ENCODE assay signal across 8 cellular contexts in the genomic region with DNA sequence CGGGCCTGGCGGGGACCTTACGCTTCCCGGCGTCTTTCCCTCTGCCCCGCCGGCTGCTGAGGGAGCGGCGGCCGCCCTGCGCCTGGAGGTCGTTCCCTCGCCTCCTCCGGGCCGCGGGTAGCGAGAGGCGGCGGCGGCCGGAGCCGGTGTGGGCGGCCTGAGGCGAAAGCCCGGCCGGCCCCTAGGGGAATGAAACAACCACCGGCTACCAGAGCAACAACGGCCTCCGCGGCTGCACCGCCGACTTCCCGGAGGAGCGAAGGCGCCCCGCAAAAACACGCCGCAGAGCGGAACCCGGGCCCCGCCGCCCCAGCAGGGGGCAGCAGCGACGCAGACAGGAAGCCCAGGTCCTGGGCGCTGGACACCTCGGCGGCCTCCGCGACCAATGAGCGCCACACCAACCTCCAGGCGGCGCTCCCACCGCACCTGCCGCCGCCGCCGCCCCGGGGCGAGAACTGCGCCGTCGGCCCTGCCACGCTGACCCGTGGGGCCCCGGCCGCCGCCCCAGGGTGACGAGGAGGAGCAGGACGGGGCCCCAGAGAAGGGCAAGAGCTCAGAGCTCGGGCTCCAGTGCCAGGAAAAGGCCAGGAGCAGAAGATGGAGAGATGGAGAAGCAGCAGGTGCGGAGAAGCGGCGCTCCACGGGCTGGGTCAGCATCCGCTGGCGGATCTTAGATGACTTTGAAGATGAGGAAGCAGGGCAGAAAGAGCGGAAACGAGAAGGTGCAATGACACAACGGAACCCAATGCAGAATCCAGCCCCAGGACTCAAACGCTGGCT. TPM values are rescaled to one million over a fixed set of nuclear protein-coding genes. Genes with fewer than 3 reads are reported as not detected.
DNase-seq lines count a peak whose midpoint lies in the region; ATAC-seq and TF ChIP-seq lines count a peak whose summit lies in the region.

No MANE protein-coding gene starts in this region.

- ATAC-seq in GM18858 (IDR thresholded peaks at IDR 0.05; ENCODE audit: unreplicated experiment) (peak; percentile 92), HG03060 (IDR thresholded peaks at IDR 0.05; ENCODE audit: low read depth, unreplicated experiment) (peak; percentile 81), left lung (peak; percentile 97)
- ATAC-seq in activated CD4-positive, alpha-beta T cell treated with anti-CD3 and anti-CD28 coated beads for 36 hours: peak; percentile 96

- peaks cover 3% of the 10 kb centered on the region for H3K4me1 Mint-ChIP-seq in activated CD4-positive, alpha-beta T cell treated with anti-CD3 and anti-CD28 coated beads for 36 hours

- H3K36me3 Mint-ChIP-seq in activated CD4-positive, alpha-beta T cell treated with anti-CD3 and anti-CD28 coated beads for 36 hours (ENCODE audit: low read depth): no peaks in the 10 kb centered on the region

- H3K4me1 ChIP-seq in ACC112 (ENCODE audit: control insufficient read depth, insufficient read depth, low read length, unreplicated experiment) (peaks cover 4% of the 10 kb centered on the region), left lung (peaks cover 0 to 20% of the 10 kb centered on the region in 2 donors)

- intact Hi-C loops in activated CD4-positive, alpha-beta T cell treated with anti-CD3 and anti-CD28 coated beads for 36 hours (cut with DNase I, micrococcal nuclease): loop anchor here (1.0 to 10.0 kb wide), 4 partner anchors 49 to 180 kb away; no protein-coding TSS in a partner anchor
- intact Hi-C loops in left lung (cut with DNase I): no loop called here

- CTCF ChIA-PET in activated CD4-positive, alpha-beta T cell treated with anti-CD3 and anti-CD28 coated beads for 36 hours (lab: Charles Lee): interaction anchor here (0.5 to 3.5 kb wide), 6 partner anchors 10 to 179 kb away, joined by 3 to 47 read pairs (median 3); no protein-coding TSS in a partner anchor

- peak overlapping the region; percentile 62 for H3K4me3 Mint-ChIP-seq in activated CD4-positive, alpha-beta T cell treated with anti-CD3 and anti-CD28 coated beads for 36 hours

- H3K9me3 ChIP-seq in left lung: no peaks in the 10 kb centered on the region

- peak; percentile 94 for TF ChIP-seq CTCF in coronary artery (IDR thresholded peaks at IDR 0.05)
- TF ChIP-seq CTCF in left lung (IDR thresholded peaks at IDR 0.05): peak; percentile 90 to 94

- H3K27me3 Mint-ChIP-seq in activated CD4-positive, alpha-beta T cell treated with anti-CD3 and anti-CD28 coated beads for 36 hours: peaks cover 18% of the 10 kb centered on the region

- peak overlapping the region; percentile 79 for H3K4me3 ChIP-seq in ACC112 (ENCODE audit: low read depth, low read length)
- peak overlapping the region; percentile 81 for H3K4me3 ChIP-seq in coronary artery
- peak overlapping the region; percentile 52 to 58 for H3K4me3 ChIP-seq in left lung

- no peaks in the 10 kb centered on the region for H3K79me2 ChIP-seq in ACC112 (ENCODE audit: control insufficient read depth, insufficient read depth, low read length, unreplicated experiment)

- H3K9me3 Mint-ChIP-seq in activated CD4-positive, alpha-beta T cell treated with anti-CD3 and anti-CD28 coated beads for 36 hours (ENCODE audit: low read depth): no peaks in the 10 kb centered on the region

- H3K36me3 ChIP-seq in ACC112 (ENCODE audit: insufficient read depth, low read length) (no peaks in the 10 kb centered on the region), left lung (no peaks in the 10 kb centered on the region)

- H3K27ac Mint-ChIP-seq in activated CD4-positive, alpha-beta T cell treated with anti-CD3 and anti-CD28 coated beads for 36 hours: no peak overlapping the region

- no peak overlapping the region for H3K27ac ChIP-seq in ACC112 (ENCODE audit: low read depth, low read length)
- H3K27ac ChIP-seq in coronary artery: peak overlapping the region; percentile 57 to 84
- peak overlapping the region; percentile 85 to 87 for H3K27ac ChIP-seq in left lung

- peaks cover 53% of the 10 kb centered on the region for H3K27me3 ChIP-seq in ACC112 (ENCODE audit: insufficient read depth, low read length)
- H3K27me3 ChIP-seq in left lung: peaks cover 0 to 7% of the 10 kb centered on the region in 2 donors

- DNase-seq in NCI-H2227 treated with DMSO at 0.1 percent for 48 hours (lab: John Stamatoyannopoulos, UW) (peak; percentile 32), coronary artery (ENCODE audit: low spot score) (peak; percentile 86), left lung (peak; percentile 89 to 96)
- DNase-seq in activated CD4-positive, alpha-beta T cell treated with anti-CD3 and anti-CD28 coated beads for 36 hours: peak; percentile 88
- DNase-seq in stimulated activated CD4-positive, alpha-beta T cell treated with anti-CD3 and anti-CD28 coated beads, Interleukin-2, amount 100 ng/mL, for 48 hours: peak; percentile 69 to 75

- POLR2A ChIA-PET in activated CD4-positive, alpha-beta T cell treated with anti-CD3 and anti-CD28 coated beads for 36 hours (lab: Charles Lee): no interaction called here

- H2AFZ ChIP-seq in ACC112 (ENCODE audit: low read length, unreplicated experiment): peak overlapping the region; percentile 76

RNA-seq across cellular contexts. Expression of gene ACSM6, which starts 10.4 kb away (rescaled TPM):
- total RNA-seq in activated CD4-positive, alpha-beta T cell treated with anti-CD3 and anti-CD28 coated beads for 36 hours: not detected
- not detected for total RNA-seq in left lung

Comparison
In these comparisons a context has a peak if more than half of its experiments do, and no peak if none do; other contexts are left out.
1. DNase-seq: peak in every context shown above with its lines; median percentile 92 in left lung; 88 in activated CD4-positive, alpha-beta T cell treated with anti-CD3 and anti-CD28 coated beads for 36 hours; 86 in coronary artery; 72 in stimulated activated CD4-positive, alpha-beta T cell treated with anti-CD3 and anti-CD28 coated beads, Interleukin-2, amount 100 ng/mL, for 48 hours; 32 in NCI-H2227 treated with DMSO at 0.1 percent for 48 hours.
2. intact Hi-C loops: an anchor here in activated CD4-positive, alpha-beta T cell treated with anti-CD3 and anti-CD28 coated beads for 36 hours (1.0 to 10.0 kb wide); none called in left lung.